ENCODE assay signal across 13 cellular contexts in the genomic region with DNA sequence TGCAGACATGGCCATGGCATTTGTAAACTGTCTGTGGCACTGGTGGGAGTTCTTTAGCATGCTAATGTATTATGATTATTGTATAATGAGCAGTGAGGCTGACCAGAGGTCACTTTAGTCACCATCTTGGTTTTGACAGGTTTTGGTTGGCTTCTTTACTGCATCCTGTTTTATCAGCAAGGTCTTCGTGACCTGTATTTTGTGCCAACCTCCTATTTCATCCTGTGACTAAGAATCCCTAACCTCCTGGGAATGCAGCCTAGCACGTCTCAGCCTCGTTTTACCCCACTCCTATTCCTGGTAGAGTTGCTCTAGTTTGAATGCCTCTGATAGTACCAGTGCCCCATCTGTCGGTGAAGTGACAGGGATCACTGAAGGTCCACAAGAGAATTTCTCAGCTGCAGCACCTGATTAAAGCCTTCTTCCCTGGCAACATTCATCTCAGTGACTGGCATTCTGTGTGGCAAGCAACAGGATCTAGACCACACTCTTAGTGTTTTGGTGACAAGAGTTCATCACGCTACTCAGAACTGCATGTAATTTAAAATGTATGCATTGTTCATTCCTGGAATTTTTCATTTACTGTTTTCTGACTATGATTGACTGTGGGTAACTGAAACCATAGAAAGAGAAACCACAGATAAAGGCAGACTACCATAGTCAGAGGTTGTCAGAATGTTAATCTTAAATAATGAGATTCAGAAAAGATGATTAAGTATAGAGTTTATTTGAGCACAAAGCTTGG. TPM values are rescaled to one million over a fixed set of nuclear protein-coding genes. Genes with fewer than 3 reads are reported as not detected.
"Had no signal": no experiment of that assay in that cellular context is flagged by ENCODE, and none has a peak within 500 bp of the region (broad histone marks: within the 10 kb centered on the region; RNA-seq: fewer than 3 reads in every experiment).

No MANE protein-coding gene starts in this region.

- H3K27ac ChIP-seq: body of pancreas, upper lobe of right lung had no signal

- ATAC-seq: body of pancreas; naive thymus-derived CD4-positive, alpha-beta T cell; stimulated activated naive CD8-positive, alpha-beta T cell treated with anti-CD3 and anti-CD28 coated beads, Interleukin-15, amount 100 ng/mL, for 72 hours; upper lobe of right lung had no signal

- H3K4me2 ChIP-seq: smooth muscle cell had no signal

- H3K27me3 ChIP-seq: body of pancreas, upper lobe of right lung had no signal

- H3K36me3 ChIP-seq: upper lobe of right lung had no signal

- DNase-seq: activated CD4-positive, alpha-beta T cell treated with anti-CD3 and anti-CD28 coated beads, Interleukin-2, amount 50 U/mL, for 4 hours; activated gamma-delta T cell treated with Interleukin-2 at 50 U/mL for 16 hours; amniotic stem cell; body of pancreas; caudate nucleus; kidney glomerular epithelial cell; naive thymus-derived CD4-positive, alpha-beta T cell; stimulated activated CD4-positive, alpha-beta T cell treated with anti-CD3 and anti-CD28 coated beads, Interleukin-4, amount 100 ng/mL, for 1 hour; stimulated activated naive CD8-positive, alpha-beta T cell treated with anti-CD3 and anti-CD28 coated beads, Interleukin-15, amount 100 ng/mL, for 72 hours; T-helper 2 cell; upper lobe of right lung had no signal

- H3K4me1 ChIP-seq: body of pancreas, upper lobe of right lung had no signal

- H3K4me3 ChIP-seq: body of pancreas, smooth muscle cell, upper lobe of right lung had no signal

- H3K9me3 ChIP-seq: body of pancreas, upper lobe of right lung had no signal

RNA-seq across cellular contexts. Expression of a gene that starts 43.0 kb away (rescaled TPM):
- total RNA-seq: activated T-helper 1 cell treated with anti-CD3 and anti-CD28 coated beads, Interleukin-12 subunit alpha, Interleukin-12 subunit beta, Interleukin-2, Interleukin-4 antibody, amounts not matched to agents 30 ng/mL and 10 ng/mL and 1 ng/mL, durations not matched to agents 14 hours and 24 hours and 36 hours; naive thymus-derived CD4-positive, alpha-beta T cell had no signal
- polyA plus RNA-seq: naive thymus-derived CD4-positive, alpha-beta T cell had no signal
